In genomic region chr11:70176940-70177689, GRCh38 we compare ENCODE assay signal across 9 cellular contexts. TPM values are rescaled to one million over a fixed set of nuclear protein-coding genes. Genes with fewer than 3 reads are reported as not detected.
A peak's percentile ranks its signal among the peaks of the same experiment; 100 is the strongest.
DNase-seq lines count a peak whose midpoint lies in the region; ATAC-seq and TF ChIP-seq lines count a peak whose summit lies in the region.
"Had no signal": no experiment of that assay in that cellular context is flagged by ENCODE, and none has a peak within 500 bp of the region (broad histone marks: within the 10 kb centered on the region; RNA-seq: fewer than 3 reads in every experiment).

No MANE protein-coding gene starts in this region.

- H3K27ac ChIP-seq in 22Rv1 (no peak overlapping the region), brain microvascular endothelial cell (no peak overlapping the region)
- H3K27ac ChIP-seq: epithelial cell of prostate had no signal

- H3K4me3 Mint-ChIP-seq in naive B cell = no peak overlapping the region

- TF ChIP-seq CTCF in 22Rv1 (IDR thresholded peaks at IDR 0.05) (peak; percentile 97), GM13976 (IDR thresholded peaks at IDR 0.05; ENCODE audit: borderline replicate concordance, control extremely low read depth, extremely low read depth, insufficient read depth, missing control alignments) (peak; percentile 64), brain microvascular endothelial cell (IDR thresholded peaks at IDR 0.05; ENCODE audit: low read depth, low read length, missing control alignments) (peak; percentile 70)

- peaks cover 0 to 5% (median 0%) of the 10 kb centered on the region in 3 donors for H3K27me3 Mint-ChIP-seq in naive B cell

- H3K27ac Mint-ChIP-seq in naive B cell = peak overlapping the region in 1 of 6 donors; percentile 60

- no peaks in the 10 kb centered on the region for H3K36me3 Mint-ChIP-seq in naive B cell

- no peak overlapping the region for H3K4me3 ChIP-seq in brain microvascular endothelial cell (ENCODE audit: low read depth, low read length)

- H3K4me1 Mint-ChIP-seq in naive B cell = no peaks in the 10 kb centered on the region

- peak; percentile 86 for DNase-seq in GM13976 (ENCODE audit: low spot score)
- DNase-seq in T-helper 1 cell = peak in 4 of 5 donors; percentile 33 to 53 (median 47)
- DNase-seq in brain microvascular endothelial cell = no peak
- DNase-seq in naive B cell = peak; percentile 18
- no peak for DNase-seq in hippocampal formation (lab: John Stamatoyannopoulos, UW)
- no peak for DNase-seq in NCI-H1092 (lab: John Stamatoyannopoulos, UW)

- no peaks in the 10 kb centered on the region for H3K36me3 ChIP-seq in brain microvascular endothelial cell (replicated peaks)

- no peaks in the 10 kb centered on the region for H3K27me3 ChIP-seq in brain microvascular endothelial cell (replicated peaks)

- ATAC-seq in naive B cell (ENCODE audit: low read depth in 2 of 2) (peak in 1 of 2 donors; percentile 41), HG02571 (IDR thresholded peaks at IDR 0.05; ENCODE audit: unreplicated experiment) (no peak)

- in situ Hi-C loops in GM13976 (cut with MboI; ENCODE audit: low sequenced_read_pairs, unreplicated experiment) (loop anchor here (25.0 kb wide), 1 partner anchor 490 kb away; the partner anchor contains the start of gene LTO1), brain microvascular endothelial cell (cut with HindIII; ENCODE audit: low pct_ligation_motif_present, low sequenced_read_pairs) (loop anchor here (25.0 kb wide), 2 partner anchors 140 to 265 kb away; no protein-coding TSS in a partner anchor)

- peaks cover 0 to 1% (median 0%) of the 10 kb centered on the region in 7 donors for H3K9me3 Mint-ChIP-seq in naive B cell

RNA-seq across cellular contexts. Expression of gene FADD, which starts 26.0 kb away (rescaled TPM):
- 10 to 100 TPM in 3 of 6 donors, 1 to 10 TPM in 3; 7.4 to 15.6 (median 10.2) TPM for polyA plus RNA-seq in naive B cell (ENCODE audit: low read depth in 6 of 6)

Comparison
In these comparisons a context has a peak if more than half of its experiments do, and no peak if none do; other contexts are left out.
1. DNase-seq: peak in GM13976 (single experiment), T-helper 1 cell (4 of 5) and naive B cell (single experiment); none in brain microvascular endothelial cell (single experiment), hippocampal formation (0 of 2) and NCI-H1092 (single experiment).
2. Peak in every context shown above with its lines, with median percentiles within 50 percentile points of each other: CTCF ChIP-seq.